Comparison of ENCODE assay signal across 13 cellular contexts in the genomic region with DNA sequence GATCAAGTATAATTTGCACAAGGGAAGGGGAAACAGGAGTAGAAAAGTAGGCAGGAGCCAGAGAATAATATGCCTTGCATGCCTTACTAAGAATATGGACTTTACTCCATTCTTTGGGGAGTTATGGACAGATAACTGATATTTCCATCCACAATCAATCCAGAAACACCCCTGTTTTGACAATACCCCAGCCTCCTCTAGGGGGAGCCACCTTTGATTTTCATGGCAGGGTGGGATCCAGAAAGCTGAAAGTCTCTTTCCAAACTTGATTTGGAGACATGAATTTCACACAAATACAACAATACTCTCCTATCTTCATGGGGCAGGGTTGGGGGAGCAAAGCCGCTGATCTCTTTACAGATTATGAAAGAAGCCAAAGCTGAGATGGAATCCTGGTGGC.
DNase-seq lines count a peak whose midpoint lies in the region; ATAC-seq and TF ChIP-seq lines count a peak whose summit lies in the region.
"Had no signal": no experiment of that assay in that cellular context is flagged by ENCODE, and none has a peak within 500 bp of the region (broad histone marks: within the 10 kb centered on the region; RNA-seq: fewer than 3 reads in every experiment).

No MANE protein-coding gene starts in this region.

- H3K4me3 ChIP-seq in SU-DHL-6 (ENCODE audit: insufficient read depth, low read length, poor library complexity, severe bottlenecking) (no peak overlapping the region), kidney epithelial cell (ENCODE audit: low read depth, low read length) (no peak overlapping the region)
- H3K4me3 ChIP-seq: spleen had no signal

- no peaks in the 10 kb centered on the region for H3K79me2 ChIP-seq in SU-DHL-6 (ENCODE audit: insufficient read depth, low read length)

- no peaks in the 10 kb centered on the region for H3K36me3 ChIP-seq in SU-DHL-6 (ENCODE audit: low read length)
- no peaks in the 10 kb centered on the region for H3K36me3 ChIP-seq in kidney epithelial cell (ENCODE audit: control insufficient read depth, insufficient read depth, low read length)
- H3K36me3 ChIP-seq: spleen had no signal

- H3K4me2 ChIP-seq in SU-DHL-6 (ENCODE audit: low read depth, low read length, poor library complexity, severe bottlenecking): no peak overlapping the region

- H4K20me1 ChIP-seq in SU-DHL-6 (ENCODE audit: low read depth, low read length): no peaks in the 10 kb centered on the region

- H3K9ac ChIP-seq in SU-DHL-6 (ENCODE audit: low read length): no peak overlapping the region

- H2AFZ ChIP-seq in SU-DHL-6 (ENCODE audit: low read depth, low read length, severe bottlenecking): no peak overlapping the region

- H3K27me3 ChIP-seq in SU-DHL-6 (ENCODE audit: low read length) (no peaks in the 10 kb centered on the region), kidney epithelial cell (ENCODE audit: control insufficient read depth, insufficient read depth, low read length) (no peaks in the 10 kb centered on the region)
- H3K27me3 ChIP-seq: spleen had no signal

- TF ChIP-seq CTCF in GM10266 (IDR thresholded peaks at IDR 0.05; ENCODE audit: control insufficient read depth, insufficient read depth, low read depth, missing control alignments) (peak; percentile 21), SU-DHL-6 (IDR thresholded peaks at IDR 0.05; ENCODE audit: insufficient read depth, low read length, poor library complexity, severe bottlenecking) (peak; percentile 18), kidney epithelial cell (IDR thresholded peaks at IDR 0.05; ENCODE audit: insufficient read depth, low read length, poor library complexity, severe bottlenecking) (peak; percentile 30)

- no peak overlapping the region for H3K27ac ChIP-seq in SU-DHL-6 (ENCODE audit: low read depth, low read length)
- H3K27ac ChIP-seq: spleen had no signal

- H3F3A ChIP-seq in SU-DHL-6 (ENCODE audit: insufficient read depth): no peaks in the 10 kb centered on the region

- no peak for ATAC-seq in GM18858 (IDR thresholded peaks at IDR 0.05; ENCODE audit: unreplicated experiment)

- no peaks in the 10 kb centered on the region for H3K9me2 ChIP-seq in SU-DHL-6 (replicated peaks; ENCODE audit: insufficient read depth, low read length)

- no peak for DNase-seq in GM10266 (ENCODE audit: extremely low spot score)
- DNase-seq in HuH-7 (ENCODE audit: low spot score): peak; percentile 46
- DNase-seq in kidney epithelial cell (ENCODE audit: low read depth): no peak
- no peak for DNase-seq in AG20443 (ENCODE audit: low spot score)
- no peak for DNase-seq in activated CD8-positive, alpha-beta memory T cell treated with anti-CD3 and anti-CD28 coated beads for 24 hours
- DNase-seq: activated B cell treated with CpG ODN at 0.5 μM for 24 hours; CD4-positive, alpha-beta memory T cell; NCI-H187; NCI-H774; spleen; SW 1271 had no signal

- no peaks in the 10 kb centered on the region for H3K9me3 ChIP-seq in SU-DHL-6 (ENCODE audit: insufficient read depth, low read length)
